In genomic region chr2:14994721-14995120, GRCh38 we compare ENCODE assay signal across 8 cellular contexts.
"Had no signal": no experiment of that assay in that cellular context is flagged by ENCODE, and none has a peak within 500 bp of the region (broad histone marks: within the 10 kb centered on the region; RNA-seq: fewer than 3 reads in every experiment).

No MANE protein-coding gene starts in this region.

- H2AFZ ChIP-seq: GM23248 had no signal

- H3K4me3 ChIP-seq: GM23248, HAP-1 had no signal

- ATAC-seq: HCT116, HepG2 had no signal

- H3K9me3 ChIP-seq: HAP-1 had no signal

- H3K9ac ChIP-seq: GM23248 had no signal

- H3K27ac ChIP-seq: GM23248, HL-60 had no signal

- H3K36me3 ChIP-seq: HAP-1 had no signal

- DNase-seq: GM23248, GOT3, H7, HFFc6 had no signal
